34 cellular contexts compared by ENCODE assay signal in the genomic region with DNA sequence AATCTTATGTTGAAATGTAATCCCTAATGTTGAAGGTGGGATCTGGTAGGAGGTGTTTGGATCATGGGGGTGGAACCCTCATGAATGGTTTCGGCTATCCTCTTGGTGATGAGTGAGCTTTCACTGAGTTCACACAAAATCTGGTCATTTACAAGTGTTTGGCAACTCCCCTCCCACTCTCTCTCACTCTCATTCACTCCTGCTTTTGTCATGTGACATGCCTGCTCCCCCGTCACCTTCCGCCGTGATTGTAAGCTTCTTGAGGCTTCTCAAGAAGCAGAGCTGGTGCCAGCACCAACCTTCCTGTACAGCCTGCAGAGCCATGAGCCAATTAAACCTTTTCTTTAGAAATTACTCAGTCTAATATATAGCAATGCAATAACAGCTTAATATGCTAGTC.
"Had no signal": no experiment of that assay in that cellular context is flagged by ENCODE, and none has a peak within 500 bp of the region (broad histone marks: within the 10 kb centered on the region; RNA-seq: fewer than 3 reads in every experiment).

No MANE protein-coding gene starts in this region.

- H3K36me3 ChIP-seq: adrenal gland, brain microvascular endothelial cell, breast epithelium had no signal

- ATAC-seq: activated CD4-positive, alpha-beta T cell treated with anti-CD3 and anti-CD28 coated beads for 36 hours; activated CD4-positive, CD25-positive, alpha-beta regulatory T cell treated with anti-CD3 and anti-CD28 coated beads, Interleukin-2, amount 50 U/mL, for 24 hours; activated CD8-positive, alpha-beta T cell treated with anti-CD3 and anti-CD28 coated beads, Interleukin-2, amount 10 ng/mL, durations not matched to agents 7 days and 5 days; activated naive CD4-positive, alpha-beta T cell treated with anti-CD3 and anti-CD28 coated beads, Interleukin-2, amount 50 U/mL, for 72 hours; activated T-cell treated with anti-CD3 and anti-CD28 coated beads, Interleukin-2, amount 50 U/mL, for 4 hours; activated T-cell treated with anti-CD3 and anti-CD28 coated beads, Interleukin-2, amount 50 U/mL, for 72 hours; activated T-helper 17 cell treated with anti-CD3 and anti-CD28 coated beads, Interleukin-2, amount 50 U/mL, for 72 hours; body of pancreas had no signal

- H3K27ac ChIP-seq: adrenal gland, body of pancreas, brain microvascular endothelial cell, breast epithelium, VCaP had no signal

- H3K4me3 ChIP-seq: adrenal gland, body of pancreas, breast epithelium had no signal

- FAIRE-seq: astrocyte, TTC549 had no signal

- H3K27me3 ChIP-seq: adrenal gland, body of pancreas, brain microvascular endothelial cell, breast epithelium had no signal

- DNase-seq: activated CD4-positive, alpha-beta memory T cell treated with anti-CD3 and anti-CD28 coated beads, Interleukin-2, amount 10 ng/mL, durations not matched to agents 7 days and 5 days; activated CD4-positive, alpha-beta T cell treated with anti-CD3 and anti-CD28 coated beads for 1 hour; activated CD4-positive, alpha-beta T cell treated with anti-CD3 and anti-CD28 coated beads for 36 hours; activated CD4-positive, alpha-beta T cell treated with anti-CD3 and anti-CD28 coated beads for 48 hours; activated CD4-positive, alpha-beta T cell treated with anti-CD3 and anti-CD28 coated beads, Interleukin-2, amount 10 ng/mL, durations not matched to agents 7 days and 5 days; activated CD4-positive, alpha-beta T cell treated with anti-CD3 and anti-CD28 coated beads, Interleukin-2, amount 50 U/mL, for 48 hours; activated CD4-positive, CD25-positive, alpha-beta regulatory T cell; activated CD8-positive, alpha-beta memory T cell treated with anti-CD3 and anti-CD28 coated beads, Interleukin-2, amount 50 U/mL, for 4 hours; activated CD8-positive, alpha-beta T cell treated with anti-CD3 and anti-CD28 coated beads, Interleukin-2, amount 10 ng/mL, durations not matched to agents 7 days and 5 days; activated effector memory CD4-positive, alpha-beta T cell treated with anti-CD3 and anti-CD28 coated beads, Interleukin-2, amount 50 U/mL, for 16 hours; activated gamma-delta T cell treated with Interleukin-2 at 50 U/mL for 16 hours; activated naive CD4-positive, alpha-beta T cell; activated naive CD4-positive, alpha-beta T cell treated with anti-CD3 and anti-CD28 coated beads for 36 hours; activated naive CD4-positive, alpha-beta T cell treated with anti-CD3 and anti-CD28 coated beads, Interleukin-2, amount 50 U/mL, for 16 hours; activated naive CD8-positive, alpha-beta T cell treated with anti-CD3 and anti-CD28 coated beads for 36 hours; activated T-cell treated with anti-CD3 and anti-CD28 coated beads for 4 hours; activated T-cell treated with anti-CD3 and anti-CD28 coated beads, Interleukin-2, amount 50 U/mL, for 1 hour; activated T-cell treated with anti-CD3 and anti-CD28 coated beads, Interleukin-2, amount 50 U/mL, for 4 hours; activated T-cell treated with anti-CD3 and anti-CD28 coated beads, Interleukin-2, amount 50 U/mL, for 72 hours; adrenal gland; amniotic stem cell; aorta; body of pancreas; brain microvascular endothelial cell; central memory CD4-positive, alpha-beta T cell; T-helper 2 cell; T-helper 9 cell had no signal

- H3K9me3 ChIP-seq: adrenal gland, body of pancreas, breast epithelium had no signal

- H3K4me1 ChIP-seq: breast epithelium had no signal
